In genomic region chr15:58520936-58521292, GRCh38 we compare ENCODE assay signal across 3 cellular contexts.
TF ChIP-seq lines count a peak whose summit lies in the region.

No MANE protein-coding gene starts in this region.

TF ChIP-seq in liver, 16 proteins besides CTCF, POLR2A, EP300 and RAD21 (continued from another document):
- TF ChIP-seq EGR1 (IDR thresholded peaks at IDR 0.05; ENCODE audit: low read depth in 2 of 2) (no peak), SP1 (IDR thresholded peaks at IDR 0.05) (no peak), RXRA (IDR thresholded peaks at IDR 0.05) (no peak), YY1 (IDR thresholded peaks at IDR 0.05) (no peak)

TF ChIP-seq in HepG2, 621 proteins besides CTCF, POLR2A, EP300 and RAD21 (continued from another document):
- TF ChIP-seq ZBTB46 (CRISPR knock-in tag; IDR thresholded peaks at IDR 0.05; ENCODE audit: borderline replicate concordance) (no peak), FOXM1 (CRISPR knock-in tag; IDR thresholded peaks at IDR 0.05) (no peak), FOXO1 (CRISPR knock-in tag; IDR thresholded peaks at IDR 0.05) (no peak), HNF4G (IDR thresholded peaks at IDR 0.05; ENCODE audit: borderline replicate concordance, low read depth, low read length) (no peak), HNF4G (CRISPR knock-in tag; IDR thresholded peaks at IDR 0.05; ENCODE audit: borderline replicate concordance, low read depth) (no peak), ZNF552 (CRISPR knock-in tag; IDR thresholded peaks at IDR 0.05; ENCODE audit: borderline replicate concordance) (no peak), ZNF124 (CRISPR knock-in tag; IDR thresholded peaks at IDR 0.05) (no peak), FIP1L1 (IDR thresholded peaks at IDR 0.05; ENCODE audit: borderline replicate concordance, insufficient read depth, low read depth, low read length) (no peak), RCOR2 (CRISPR knock-in tag; IDR thresholded peaks at IDR 0.05) (no peak), GLI4 (CRISPR knock-in tag; IDR thresholded peaks at IDR 0.05; ENCODE audit: borderline replicate concordance) (no peak), KLF16 (CRISPR knock-in tag; IDR thresholded peaks at IDR 0.05) (no peak), HBP1 (CRISPR knock-in tag; IDR thresholded peaks at IDR 0.05; ENCODE audit: low read depth) (no peak), HCFC1 (IDR thresholded peaks at IDR 0.05; ENCODE audit: low read depth, low read length) (no peak)
- TF ChIP-seq, protein P1, sequence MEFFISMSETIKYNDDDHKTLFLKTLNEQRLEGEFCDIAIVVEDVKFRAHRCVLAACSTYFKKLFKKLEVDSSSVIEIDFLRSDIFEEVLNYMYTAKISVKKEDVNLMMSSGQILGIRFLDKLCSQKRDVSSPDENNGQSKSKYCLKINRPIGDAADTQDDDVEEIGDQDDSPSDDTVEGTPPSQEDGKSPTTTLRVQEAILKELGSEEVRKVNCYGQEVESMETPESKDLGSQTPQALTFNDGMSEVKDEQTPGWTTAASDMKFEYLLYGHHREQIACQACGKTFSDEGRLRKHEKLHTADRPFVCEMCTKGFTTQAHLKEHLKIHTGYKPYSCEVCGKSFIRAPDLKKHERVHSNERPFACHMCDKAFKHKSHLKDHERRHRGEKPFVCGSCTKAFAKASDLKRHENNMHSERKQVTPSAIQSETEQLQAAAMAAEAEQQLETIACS (CRISPR knock-in tag; IDR thresholded peaks at IDR 0.05), result no peak

TF ChIP-seq in K562, 482 proteins besides CTCF, POLR2A, EP300 and RAD21 (continued from another document):
- TF ChIP-seq ARID4B (CRISPR knock-in tag; IDR thresholded peaks at IDR 0.05) (no peak), ERF (CRISPR knock-in tag; IDR thresholded peaks at IDR 0.05) (no peak), RBBP5 (IDR thresholded peaks at IDR 0.05; ENCODE audit: borderline replicate concordance, insufficient read depth, low read length, poor library complexity, severe bottlenecking) (peak; percentile 22), MXI1 (IDR thresholded peaks at IDR 0.05; ENCODE audit: low read depth, low read length) (no peak), ZKSCAN8 (CRISPR knock-in tag; IDR thresholded peaks at IDR 0.05) (0 out of 2 replicates have a peak, but pooled peaks have one; percentile 50), BHLHE40 (IDR thresholded peaks at IDR 0.05; ENCODE audit: low read length) (no peak)
TF ChIP-seq in K562: peak in this region for 3.
